Comparison of ENCODE assay signal across 18 cellular contexts in the genomic region with DNA sequence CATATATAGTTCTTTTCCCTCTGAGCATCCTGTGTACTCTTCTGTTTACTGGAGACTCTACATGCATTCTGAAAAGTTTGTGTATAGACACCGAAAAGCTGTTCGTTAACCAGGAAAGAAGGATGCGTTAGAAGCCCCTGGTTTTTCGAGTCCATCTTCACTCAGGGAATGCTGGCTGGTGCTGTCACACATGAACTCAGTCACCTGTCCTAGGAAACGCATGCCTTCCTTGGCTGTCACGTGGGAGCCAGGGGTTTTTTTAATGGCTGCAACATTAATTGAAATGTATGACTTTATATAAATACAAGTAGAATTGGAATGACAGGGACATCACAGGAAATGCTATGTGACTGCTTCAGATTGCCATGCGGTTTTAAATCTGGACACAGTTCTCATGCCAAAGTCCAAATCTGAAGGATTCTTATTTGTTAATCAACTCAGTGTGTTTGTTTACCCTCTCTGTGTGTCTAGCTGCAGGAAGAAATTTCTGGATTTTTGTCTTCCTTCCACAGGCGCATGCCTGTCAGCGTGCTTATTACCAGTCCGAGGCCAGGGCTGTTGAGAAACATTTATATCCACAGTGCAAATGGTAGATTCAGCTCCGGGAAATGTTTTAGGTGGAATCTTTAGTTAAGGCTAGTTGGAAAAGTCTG. TPM values are rescaled to one million over a fixed set of nuclear protein-coding genes. Genes with fewer than 3 reads are reported as not detected.
DNase-seq lines count a peak whose midpoint lies in the region; ATAC-seq and TF ChIP-seq lines count a peak whose summit lies in the region.
"Had no signal": no experiment of that assay in that cellular context is flagged by ENCODE, and none has a peak within 500 bp of the region (broad histone marks: within the 10 kb centered on the region; RNA-seq: fewer than 3 reads in every experiment).

No MANE protein-coding gene starts in this region.

- H3K9me3 Mint-ChIP-seq in activated CD8-positive, alpha-beta T cell treated with anti-CD3 and anti-CD28 coated beads, Interleukin-2, amount 10 ng/mL, durations not matched to agents 7 days and 5 days (ENCODE audit: insufficient read depth), result no peaks in the 10 kb centered on the region
- H3K9me3 Mint-ChIP-seq in activated CD8-positive, alpha-beta T cell treated with anti-CD3 and anti-CD28 coated beads for 36 hours, result no peaks in the 10 kb centered on the region
- H3K9me3 Mint-ChIP-seq: activated naive CD4-positive, alpha-beta T cell treated with anti-CD3 and anti-CD28 coated beads for 36 hours; stimulated activated naive CD8-positive, alpha-beta T cell treated with anti-CD3 and anti-CD28 coated beads, Interleukin-15, amount 100 ng/mL, for 72 hours had no signal

- peak; percentile 17 for DNase-seq in activated CD8-positive, alpha-beta T cell treated with anti-CD3 and anti-CD28 coated beads, Interleukin-2, amount 10 ng/mL, durations not matched to agents 7 days and 5 days
- no peak for DNase-seq in activated CD8-positive, alpha-beta T cell treated with anti-CD3 and anti-CD28 coated beads for 36 hours
- DNase-seq in ascending aorta (ENCODE audit: low spot score in 2 of 2) (peak in 1 of 2 donors; percentile 57), mucosa of descending colon (no peak), transverse colon (no peak), GM19238 (ENCODE audit: insufficient read length, low spot score) (no peak), GDM1 (lab: John Stamatoyannopoulos, UW) (no peak)
- DNase-seq: activated naive CD4-positive, alpha-beta T cell treated with anti-CD3 and anti-CD28 coated beads for 36 hours; glutamatergic neuron; MM.1S; NCI-H2081; occipital lobe; stimulated activated naive CD8-positive, alpha-beta T cell treated with anti-CD3 and anti-CD28 coated beads, Interleukin-15, amount 100 ng/mL, for 72 hours; T-helper 1 cell had no signal

- no peak overlapping the region for H3K27ac Mint-ChIP-seq in activated CD8-positive, alpha-beta T cell treated with anti-CD3 and anti-CD28 coated beads, Interleukin-2, amount 10 ng/mL, durations not matched to agents 7 days and 5 days
- H3K27ac Mint-ChIP-seq in activated CD8-positive, alpha-beta T cell treated with anti-CD3 and anti-CD28 coated beads for 36 hours, result no peak overlapping the region
- H3K27ac Mint-ChIP-seq: activated naive CD4-positive, alpha-beta T cell treated with anti-CD3 and anti-CD28 coated beads for 36 hours; stimulated activated naive CD8-positive, alpha-beta T cell treated with anti-CD3 and anti-CD28 coated beads, Interleukin-15, amount 100 ng/mL, for 72 hours had no signal

- H3K4me1 ChIP-seq in ascending aorta, result peaks cover 10 to 59% of the 10 kb centered on the region in 2 donors
- H3K4me1 ChIP-seq in mucosa of descending colon (ENCODE audit: low read depth), result peaks cover 32% of the 10 kb centered on the region
- H3K4me1 ChIP-seq in transverse colon, result peaks cover 16 to 50% (median 45%) of the 10 kb centered on the region in 4 donors

- H3K9me3 ChIP-seq in ascending aorta, result no peaks in the 10 kb centered on the region
- H3K9me3 ChIP-seq in mucosa of descending colon, result no peaks in the 10 kb centered on the region
- no peaks in the 10 kb centered on the region for H3K9me3 ChIP-seq in transverse colon

- no peak for TF ChIP-seq EP300 in transverse colon (IDR thresholded peaks at IDR 0.05; ENCODE audit: low read depth)

- intact Hi-C loops in activated CD8-positive, alpha-beta T cell treated with anti-CD3 and anti-CD28 coated beads for 36 hours (cut with micrococcal nuclease), result no loop called here
- intact Hi-C loops in ascending aorta (cut with DNase I), result no loop called here
- intact Hi-C loops in mucosa of descending colon (cut with DNase I, micrococcal nuclease), result no loop called here
- intact Hi-C loops in transverse colon (cut with DNase I; ENCODE audit: low total_unique reads), result no loop called here

- WGBS in transverse colon (ENCODE audit: low coverage in 1 of 2), 2 donors, result 24 to 59% methylated on average over 7 to 11 of the region's 11 CpGs

- peaks cover 20% of the 10 kb centered on the region for H3K4me1 Mint-ChIP-seq in activated CD8-positive, alpha-beta T cell treated with anti-CD3 and anti-CD28 coated beads, Interleukin-2, amount 10 ng/mL, durations not matched to agents 7 days and 5 days (ENCODE audit: low read depth)
- peaks cover 10% of the 10 kb centered on the region for H3K4me1 Mint-ChIP-seq in activated CD8-positive, alpha-beta T cell treated with anti-CD3 and anti-CD28 coated beads for 36 hours (ENCODE audit: low read depth)

- no peaks in the 10 kb centered on the region for H3K27me3 ChIP-seq in ascending aorta
- H3K27me3 ChIP-seq in transverse colon, result peaks cover 34% of the 10 kb centered on the region

- H3K27me3 Mint-ChIP-seq in activated CD8-positive, alpha-beta T cell treated with anti-CD3 and anti-CD28 coated beads, Interleukin-2, amount 10 ng/mL, durations not matched to agents 7 days and 5 days (ENCODE audit: low read depth), result peaks cover 34% of the 10 kb centered on the region
- H3K27me3 Mint-ChIP-seq in activated CD8-positive, alpha-beta T cell treated with anti-CD3 and anti-CD28 coated beads for 36 hours, result peaks cover 38% of the 10 kb centered on the region

- H3K4me3 ChIP-seq in ascending aorta, result peak overlapping the region; percentile 81 to 87
- no peak overlapping the region for H3K4me3 ChIP-seq in mucosa of descending colon
- no peak overlapping the region for H3K4me3 ChIP-seq in transverse colon
- H3K4me3 ChIP-seq: cardiac muscle cell had no signal

- in situ Hi-C loops in transverse colon (cut with MboI; ENCODE audit: low pct_ligation_motif_present in 1 of 4, low pct_unique_long_range_greater_than_20kb in 1 of 4, low sequenced_read_pairs in 3 of 4), result loop anchor here in 1 of 4 donors (25.0 kb wide), 1 partner anchor 400 kb away; no protein-coding TSS in a partner anchor

- no peaks in the 10 kb centered on the region for H3K36me3 Mint-ChIP-seq in activated CD8-positive, alpha-beta T cell treated with anti-CD3 and anti-CD28 coated beads, Interleukin-2, amount 10 ng/mL, durations not matched to agents 7 days and 5 days (ENCODE audit: low read depth)
- no peaks in the 10 kb centered on the region for H3K36me3 Mint-ChIP-seq in activated CD8-positive, alpha-beta T cell treated with anti-CD3 and anti-CD28 coated beads for 36 hours (ENCODE audit: low read depth)

- POLR2A ChIA-PET in activated CD8-positive, alpha-beta T cell treated with anti-CD3 and anti-CD28 coated beads, Interleukin-2, amount 10 ng/mL, durations not matched to agents 7 days and 5 days (lab: Charles Lee), result interaction anchor here (1.9 kb wide), 1 partner anchor 37 kb away, joined by 5 read pairs; no protein-coding TSS in a partner anchor
- POLR2A ChIA-PET in activated CD8-positive, alpha-beta T cell treated with anti-CD3 and anti-CD28 coated beads for 36 hours (lab: Charles Lee), result no interaction called here

- no peaks in the 10 kb centered on the region for H3K36me3 ChIP-seq in ascending aorta
- H3K36me3 ChIP-seq in mucosa of descending colon (ENCODE audit: low read depth), result no peaks in the 10 kb centered on the region
- H3K36me3 ChIP-seq in transverse colon, result no peaks in the 10 kb centered on the region
- H3K36me3 ChIP-seq: cardiac muscle cell had no signal

- H3K27ac ChIP-seq in ascending aorta (peak overlapping the region; percentile 97 to 98), transverse colon (peak overlapping the region; percentile 71 to 94 (median 86))
- H3K27ac ChIP-seq: cardiac muscle cell had no signal

- TF ChIP-seq CTCF in activated CD8-positive, alpha-beta T cell treated with anti-CD3 and anti-CD28 coated beads for 36 hours (IDR thresholded peaks at IDR 0.05), result no peak
- no peak for TF ChIP-seq CTCF in ascending aorta (IDR thresholded peaks at IDR 0.05)
- TF ChIP-seq CTCF in mucosa of descending colon (IDR thresholded peaks at IDR 0.05), result no peak
- TF ChIP-seq CTCF in transverse colon (IDR thresholded peaks at IDR 0.05), result no peak

- CTCF ChIA-PET in activated CD8-positive, alpha-beta T cell treated with anti-CD3 and anti-CD28 coated beads, Interleukin-2, amount 10 ng/mL, durations not matched to agents 7 days and 5 days (lab: Charles Lee), result interaction anchor here (1.0 to 2.6 kb wide), 3 partner anchors 61 to 247 kb away, joined by 3 to 10 read pairs (median 4); no protein-coding TSS in a partner anchor
- CTCF ChIA-PET in activated CD8-positive, alpha-beta T cell treated with anti-CD3 and anti-CD28 coated beads for 36 hours (lab: Charles Lee), result no interaction called here

- no peak for TF ChIP-seq POLR2A in transverse colon (IDR thresholded peaks at IDR 0.05)

- ATAC-seq in activated CD8-positive, alpha-beta T cell treated with anti-CD3 and anti-CD28 coated beads, Interleukin-2, amount 10 ng/mL, durations not matched to agents 7 days and 5 days, result no peak
- ATAC-seq in activated CD8-positive, alpha-beta T cell treated with anti-CD3 and anti-CD28 coated beads for 36 hours, result no peak
- ATAC-seq in mucosa of descending colon (peak; percentile 31), GM19351 (IDR thresholded peaks at IDR 0.05; ENCODE audit: unreplicated experiment) (no peak)
- ATAC-seq: stimulated activated naive CD8-positive, alpha-beta T cell treated with anti-CD3 and anti-CD28 coated beads, Interleukin-15, amount 100 ng/mL, for 72 hours had no signal

- no peak overlapping the region for H3K4me3 Mint-ChIP-seq in activated CD8-positive, alpha-beta T cell treated with anti-CD3 and anti-CD28 coated beads, Interleukin-2, amount 10 ng/mL, durations not matched to agents 7 days and 5 days
- H3K4me3 Mint-ChIP-seq in activated CD8-positive, alpha-beta T cell treated with anti-CD3 and anti-CD28 coated beads for 36 hours, result no peak overlapping the region
- H3K4me3 Mint-ChIP-seq: activated naive CD4-positive, alpha-beta T cell treated with anti-CD3 and anti-CD28 coated beads for 36 hours; stimulated activated naive CD8-positive, alpha-beta T cell treated with anti-CD3 and anti-CD28 coated beads, Interleukin-15, amount 100 ng/mL, for 72 hours had no signal

RNA-seq across cellular contexts. Expression of a gene that starts 2.6 kb away (rescaled TPM):
- total RNA-seq in activated CD8-positive, alpha-beta T cell treated with anti-CD3 and anti-CD28 coated beads, Interleukin-2, amount 10 ng/mL, durations not matched to agents 7 days and 5 days, result 1 to 10 TPM; 5.8 to 5.9 TPM
- total RNA-seq in activated CD8-positive, alpha-beta T cell treated with anti-CD3 and anti-CD28 coated beads for 36 hours, result 1 to 10 TPM; 1.0 to 1.4 TPM
- total RNA-seq in ascending aorta (191 TPM), mucosa of descending colon (100 to 1,000 TPM in 1 of 3 donors, 10 to 100 TPM in 1, 1 to 10 TPM in 1; 4.9 to 154 (median 10.9) TPM), transverse colon (100 to 1,000 TPM in 2 of 4 donors, 10 to 100 TPM in 2; 47.5 to 158 (median 95.7) TPM)
- total RNA-seq: G401, HT1080 had no signal

Comparison
In these comparisons a context has a peak if more than half of its experiments do, and no peak if none do; other contexts are left out.
1. H3K4me3 ChIP-seq: peak in ascending aorta (2 of 2); none in mucosa of descending colon (single experiment) and transverse colon (0 of 4).